ENCODE assay signal across 8 cellular contexts in the genomic region with DNA sequence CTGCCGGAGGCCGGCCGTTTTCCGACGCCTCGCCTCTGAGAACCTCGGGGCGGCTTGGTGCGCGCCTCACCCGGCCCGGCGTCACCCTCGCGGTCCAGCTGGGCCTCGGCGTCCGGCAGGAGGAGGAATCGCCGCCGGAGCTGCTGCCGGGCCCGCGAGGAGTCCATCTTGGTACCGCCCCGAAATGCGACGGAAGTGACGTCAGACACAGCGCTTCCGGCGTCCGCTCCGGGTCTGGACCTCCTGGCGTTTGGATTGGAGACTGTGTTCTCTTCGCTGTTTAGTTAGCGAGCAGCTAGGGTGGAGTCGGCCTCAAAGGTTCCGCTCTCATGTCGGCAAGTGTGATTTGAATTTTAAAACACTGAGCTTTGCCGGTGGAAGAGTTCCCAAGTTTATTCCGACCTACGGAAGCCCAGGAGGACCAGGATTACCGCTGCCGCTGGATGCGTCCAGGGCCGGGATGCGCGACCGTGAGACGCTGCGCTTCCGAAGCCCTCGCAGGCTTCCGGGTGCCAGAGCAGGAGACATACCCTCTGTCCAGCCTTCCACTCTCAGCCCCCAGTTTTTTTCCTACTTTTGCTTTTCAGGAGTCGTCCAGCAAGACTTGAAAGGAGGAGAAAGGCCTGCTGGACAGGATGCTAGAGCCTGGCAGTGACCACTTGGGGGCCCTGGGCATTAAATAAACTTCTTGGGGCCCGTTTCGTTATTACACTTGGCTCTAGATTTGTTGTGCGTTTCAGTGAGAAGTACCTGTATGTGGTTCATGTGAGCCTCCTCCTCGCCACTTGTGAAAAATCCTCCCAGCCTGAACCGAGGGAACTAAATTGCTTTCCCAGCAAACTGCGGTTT. TPM values are rescaled to one million over a fixed set of nuclear protein-coding genes. Genes with fewer than 3 reads are reported as not detected.
DNase-seq lines count a peak whose midpoint lies in the region; ATAC-seq and TF ChIP-seq lines count a peak whose summit lies in the region.

A gene with protein sequence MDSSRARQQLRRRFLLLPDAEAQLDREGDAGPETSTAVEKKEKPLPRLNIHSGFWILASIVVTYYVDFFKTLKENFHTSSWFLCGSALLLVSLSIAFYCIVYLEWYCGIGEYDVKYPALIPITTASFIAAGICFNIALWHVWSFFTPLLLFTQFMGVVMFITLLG (minus strand): TSS at position 188 of the 849 bp plus-strand sequence. CDS start 21 bp downstream, at position 167.

- peak within 1 kb of the TSS; percentile 97 for H3K4me3 Mint-ChIP-seq in activated naive CD8-positive, alpha-beta T cell

- ATAC-seq in HG02571 (IDR thresholded peaks at IDR 0.05; ENCODE audit: unreplicated experiment) (peak; percentile 97), thoracic aorta (ENCODE audit: insufficient number of reproducible peaks, low FRiP score, low read depth) (peak; percentile 98)

- H2AFZ ChIP-seq in osteoblast (ENCODE audit: low read length): peak within 1 kb of the TSS; percentile 98

- H3K4me1 Mint-ChIP-seq in activated naive CD8-positive, alpha-beta T cell (ENCODE audit: low read depth): peaks cover 25% of the 10 kb centered on the region

- no peaks in the 10 kb centered on the region for H3K27me3 Mint-ChIP-seq in activated naive CD8-positive, alpha-beta T cell

- H3K36me3 Mint-ChIP-seq in activated naive CD8-positive, alpha-beta T cell: peaks cover 9% of the 10 kb centered on the region

- no peak for TF ChIP-seq CTCF in GM10248 (IDR thresholded peaks at IDR 0.05; ENCODE audit: control extremely low read depth, extremely low read depth, low read depth, missing control alignments)
- TF ChIP-seq CTCF in osteoblast (IDR thresholded peaks at IDR 0.05; ENCODE audit: extremely low read depth, low read depth, low read length): peak; percentile 34
- TF ChIP-seq CTCF in thoracic aorta (IDR thresholded peaks at IDR 0.05): peak; percentile 31

- peak within 1 kb of the TSS; percentile 99 for H3K4me3 ChIP-seq in osteoblast (ENCODE audit: insufficient read depth, low read length)
- peak within 1 kb of the TSS; percentile 91 for H3K4me3 ChIP-seq in thoracic aorta

- H3K4me1 ChIP-seq in osteoblast (ENCODE audit: insufficient read depth, low read length) (peaks cover 15% of the 10 kb centered on the region), thoracic aorta (ENCODE audit: control insufficient read depth in 1 of 2, low read depth in 2 of 2) (peaks cover 11 to 19% of the 10 kb centered on the region in 2 donors)

- H3K79me2 ChIP-seq in osteoblast (ENCODE audit: insufficient read depth, low read length): peaks cover 17% of the 10 kb centered on the region

- peak within 1 kb of the TSS; percentile 90 for H3K4me2 ChIP-seq in osteoblast (ENCODE audit: insufficient read depth, low read length)

- peaks cover 20% of the 10 kb centered on the region for H3K36me3 ChIP-seq in osteoblast (ENCODE audit: insufficient read depth, low read length)
- peaks cover 11% of the 10 kb centered on the region for H3K36me3 ChIP-seq in thoracic aorta

- peaks cover 4% of the 10 kb centered on the region for H3K27me3 ChIP-seq in osteoblast (ENCODE audit: insufficient read depth, low read length)
- no peaks in the 10 kb centered on the region for H3K27me3 ChIP-seq in thoracic aorta (replicated peaks; ENCODE audit: insufficient read depth)

- H3K9me3 ChIP-seq in osteoblast (ENCODE audit: low read depth, low read length): no peaks in the 10 kb centered on the region
- no peaks in the 10 kb centered on the region for H3K9me3 ChIP-seq in thoracic aorta

- H4K20me1 ChIP-seq in osteoblast (ENCODE audit: insufficient read depth, low read length): peaks cover 3% of the 10 kb centered on the region

- H3K27ac ChIP-seq in osteoblast (ENCODE audit: low read depth, low read length): peak within 1 kb of the TSS; percentile 96
- H3K27ac ChIP-seq in thoracic aorta: peak within 1 kb of the TSS; percentile 94 to 98

- CTCF ChIA-PET in GM10248 (lab: Yijun Ruan, JAX): interaction anchor here (0.7 to 4.1 kb wide), 8 partner anchors 8 to 177 kb away, joined by 3 to 17 read pairs (median 3); no protein-coding TSS in a partner anchor

- peak; percentile 97 for DNase-seq in GM10248 (ENCODE audit: extremely low spot score)
- peak; percentile 87 for DNase-seq in NCI-H1048 (lab: John Stamatoyannopoulos, UW)
- peak; percentile 89 for DNase-seq in SKM-1 treated with dmso at 0.1 percent for 144 hours (lab: John Stamatoyannopoulos, UW; ENCODE audit: unreplicated experiment)
- DNase-seq in glomerular visceral epithelial cell (ENCODE audit: extremely low spot score): peak; percentile 91
- DNase-seq in osteoblast (ENCODE audit: insufficient read length, low spot score, missing footprints): peak; percentile 98
- peak; percentile 70 for DNase-seq in thoracic aorta (ENCODE audit: low spot score)

- POLR2A ChIA-PET in GM10248 (lab: Yijun Ruan, JAX): no interaction called here

- peak within 1 kb of the TSS; percentile 98 for H3K27ac Mint-ChIP-seq in activated naive CD8-positive, alpha-beta T cell

- no peaks in the 10 kb centered on the region for H3K9me3 Mint-ChIP-seq in activated naive CD8-positive, alpha-beta T cell (ENCODE audit: low read depth)

RNA-seq across cellular contexts. Expression of the gene that starts here (rescaled TPM):
- total RNA-seq in osteoblast (21.7 and 28.3 TPM in 2 replicates), thoracic aorta (10 to 100 TPM; 24.4 to 27.4 TPM)

Comparison
In these comparisons a context has a peak if more than half of its experiments do, and no peak if none do; other contexts are left out.
1. Peak in every context shown above with its lines: DNase-seq, ATAC-seq, H3K4me3 ChIP-seq and H3K27ac ChIP-seq.